18 cellular contexts compared by ENCODE assay signal in the genomic region with DNA sequence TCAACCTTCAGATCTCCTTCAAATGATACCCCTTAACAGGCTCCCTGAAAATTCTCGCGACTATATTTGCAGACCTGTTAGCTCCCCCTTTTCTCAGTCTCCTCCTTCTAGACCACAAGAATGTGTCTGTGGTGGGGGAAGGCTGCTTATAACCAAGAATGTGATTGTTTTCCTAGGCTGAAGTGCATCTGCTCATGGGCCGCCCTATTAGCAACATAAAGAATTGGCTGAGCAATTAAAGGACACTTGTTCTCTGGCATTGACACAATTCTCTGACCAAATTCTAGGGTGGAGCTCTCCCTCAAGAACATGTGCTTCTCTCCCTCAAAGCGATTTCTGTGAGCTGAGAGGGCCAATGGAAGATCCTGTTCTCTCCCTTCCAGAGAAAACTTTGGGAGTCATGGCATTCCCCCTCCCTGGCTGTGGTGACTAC. TPM values are rescaled to one million over a fixed set of nuclear protein-coding genes. Genes with fewer than 3 reads are reported as not detected.
DNase-seq lines count a peak whose midpoint lies in the region; ATAC-seq lines count a peak whose summit lies in the region.
"Had no signal": no experiment of that assay in that cellular context is flagged by ENCODE, and none has a peak within 500 bp of the region (broad histone marks: within the 10 kb centered on the region; RNA-seq: fewer than 3 reads in every experiment).

No MANE protein-coding gene starts in this region.

- no peaks in the 10 kb centered on the region for H3K27me3 ChIP-seq in right cardiac atrium (ENCODE audit: control insufficient read depth, insufficient read depth)
- H3K27me3 ChIP-seq: vagina had no signal

- H3K4me1 Mint-ChIP-seq in stimulated activated naive B cell treated with anti-CD40 and anti-IgM and Interleukin-4, amounts not matched to agents 10 μg/mL and 1 μg/mL and 100 μg/mL, for 72 hours = peaks cover 7 to 20% of the 10 kb centered on the region in 2 donors
- peaks cover 4% of the 10 kb centered on the region for H3K4me1 Mint-ChIP-seq in activated T-cell treated with anti-CD3 and anti-CD28 coated beads, Interleukin-2, amount 50 U/mL, for 24 hours (ENCODE audit: low read depth)

- no peak overlapping the region for H3K27ac ChIP-seq in right cardiac atrium (ENCODE audit: low read length)
- H3K27ac ChIP-seq: coronary artery, left ventricle myocardium inferior, vagina had no signal

- peaks cover 0 to 6% of the 10 kb centered on the region in 2 donors for H3K36me3 Mint-ChIP-seq in stimulated activated naive B cell treated with anti-CD40 and anti-IgM and Interleukin-4, amounts not matched to agents 10 μg/mL and 1 μg/mL and 100 μg/mL, for 72 hours
- no peaks in the 10 kb centered on the region for H3K36me3 Mint-ChIP-seq in activated T-cell treated with anti-CD3 and anti-CD28 coated beads, Interleukin-2, amount 50 U/mL, for 24 hours (ENCODE audit: low read depth)
- H3K36me3 Mint-ChIP-seq: activated naive CD8-positive, alpha-beta T cell treated with anti-CD3 and anti-CD28 coated beads, Interleukin-2, amount 10 ng/mL, durations not matched to agents 7 days and 5 days had no signal

- H3K4me3 Mint-ChIP-seq in stimulated activated naive B cell treated with anti-CD40 and anti-IgM and Interleukin-4, amounts not matched to agents 10 μg/mL and 1 μg/mL and 100 μg/mL, for 72 hours = no peak overlapping the region
- no peak overlapping the region for H3K4me3 Mint-ChIP-seq in activated T-cell treated with anti-CD3 and anti-CD28 coated beads, Interleukin-2, amount 50 U/mL, for 24 hours
- H3K4me3 Mint-ChIP-seq: activated naive CD8-positive, alpha-beta T cell treated with anti-CD3 and anti-CD28 coated beads, Interleukin-2, amount 10 ng/mL, durations not matched to agents 7 days and 5 days; activated T-cell treated with anti-CD3 and anti-CD28 coated beads, Interleukin-2, amount 50 U/mL, for 4 hours had no signal

- H3K9me3 Mint-ChIP-seq in stimulated activated naive B cell treated with anti-CD40 and anti-IgM and Interleukin-4, amounts not matched to agents 10 μg/mL and 1 μg/mL and 100 μg/mL, for 72 hours = peaks cover 0 to 3% of the 10 kb centered on the region in 2 donors
- H3K9me3 Mint-ChIP-seq in activated T-cell treated with anti-CD3 and anti-CD28 coated beads, Interleukin-2, amount 50 U/mL, for 24 hours = no peaks in the 10 kb centered on the region

- WGBS in right cardiac atrium = 84% methylated on average over 4 of the region's 4 CpGs

- H3K9me3 ChIP-seq in right cardiac atrium (ENCODE audit: control insufficient read depth, low read length) = no peaks in the 10 kb centered on the region
- H3K9me3 ChIP-seq: left ventricle myocardium inferior, vagina had no signal

- H3K4me3 ChIP-seq in right cardiac atrium (ENCODE audit: low read length) = no peak overlapping the region
- H3K4me3 ChIP-seq: coronary artery, left ventricle myocardium inferior, vagina had no signal

- DNase-seq in HT-29 (ENCODE audit: low spot score) (peak; percentile 39), SW480 (ENCODE audit: low spot score) (peak; percentile 64), foreskin melanocyte (peak; percentile 66), renal cortical epithelial cell (ENCODE audit: low read depth) (peak; percentile 54), 8988T (no peak), right cardiac atrium (no peak)
- DNase-seq in stimulated activated naive B cell treated with anti-CD40 and anti-IgM and Interleukin-4, amounts not matched to agents 10 μg/mL and 1 μg/mL and 100 μg/mL, for 72 hours = no peak
- DNase-seq in activated T-cell treated with anti-CD3 and anti-CD28 coated beads, Interleukin-2, amount 50 U/mL, for 24 hours = no peak
- DNase-seq: activated CD4-positive, alpha-beta T cell treated with anti-CD3 and anti-CD28 coated beads, Interleukin-2, amount 50 U/mL, for 1 hour; activated naive CD8-positive, alpha-beta T cell treated with anti-CD3 and anti-CD28 coated beads, Interleukin-2, amount 10 ng/mL, durations not matched to agents 7 days and 5 days; activated T-cell treated with anti-CD3 and anti-CD28 coated beads, Interleukin-2, amount 50 U/mL, for 4 hours; DMS 273 treated with DMSO at 0.1 percent for 48 hours; hippocampal formation; left ventricle myocardium inferior; SHP77; stimulated activated CD4-positive, alpha-beta T cell treated with anti-CD3 and anti-CD28 coated beads, Interleukin-4, amount 100 ng/mL, for 1 hour had no signal

- H3K27me3 Mint-ChIP-seq in stimulated activated naive B cell treated with anti-CD40 and anti-IgM and Interleukin-4, amounts not matched to agents 10 μg/mL and 1 μg/mL and 100 μg/mL, for 72 hours = peaks cover 0 to 4% of the 10 kb centered on the region in 2 donors
- H3K27me3 Mint-ChIP-seq in activated T-cell treated with anti-CD3 and anti-CD28 coated beads, Interleukin-2, amount 50 U/mL, for 24 hours = peaks cover 3% of the 10 kb centered on the region

- intact Hi-C loops in right cardiac atrium (cut with DNase I) = no loop called here

- no peak for ATAC-seq in stimulated activated naive B cell treated with anti-CD40 and anti-IgM and Interleukin-4, amounts not matched to agents 10 μg/mL and 1 μg/mL and 100 μg/mL, for 72 hours (replicated peaks)
- no peak for ATAC-seq in right cardiac atrium
- ATAC-seq: activated T-cell treated with anti-CD3 and anti-CD28 coated beads, Interleukin-2, amount 50 U/mL, for 4 hours had no signal

- peaks cover 2% of the 10 kb centered on the region for H3K4me1 ChIP-seq in right cardiac atrium (ENCODE audit: control insufficient read depth, insufficient read depth, low read length)
- H3K4me1 ChIP-seq: vagina had no signal

- H3K27ac Mint-ChIP-seq in stimulated activated naive B cell treated with anti-CD40 and anti-IgM and Interleukin-4, amounts not matched to agents 10 μg/mL and 1 μg/mL and 100 μg/mL, for 72 hours = no peak overlapping the region
- H3K27ac Mint-ChIP-seq in activated T-cell treated with anti-CD3 and anti-CD28 coated beads, Interleukin-2, amount 50 U/mL, for 24 hours = no peak overlapping the region
- H3K27ac Mint-ChIP-seq: activated naive CD8-positive, alpha-beta T cell treated with anti-CD3 and anti-CD28 coated beads, Interleukin-2, amount 10 ng/mL, durations not matched to agents 7 days and 5 days had no signal

RNA-seq across cellular contexts. Expression of gene LIMD1, which starts 19.0 kb away (rescaled TPM):
- 14.5 and 17.1 TPM in 2 replicates for total RNA-seq in HT-29 (2014; rRNA removed; shearing (Covaris generic))
- total RNA-seq in renal cortical epithelial cell (7.6 and 22.5 TPM in 2 replicates), right cardiac atrium (10 to 100 TPM; 18.6 to 25.4 (median 22.2) TPM)
- 8.7 TPM for polyA plus RNA-seq in right cardiac atrium

Comparison
In these comparisons a context has a peak if more than half of its experiments do, and no peak if none do; other contexts are left out.
1. DNase-seq: peak in HT-29 (single experiment), SW480 (single experiment), foreskin melanocyte (single experiment) and renal cortical epithelial cell (single experiment); none in stimulated activated naive B cell treated with anti-CD40 and anti-IgM and Interleukin-4, amounts not matched to agents 10 μg/mL and 1 μg/mL and 100 μg/mL, for 72 hours (single experiment), 8988T (single experiment), right cardiac atrium (0 of 3) and activated T-cell treated with anti-CD3 and anti-CD28 coated beads, Interleukin-2, amount 50 U/mL, for 24 hours (single experiment).